11 cellular contexts compared by ENCODE assay signal in genomic region chr11:59776210-59777066, GRCh38. TPM values are rescaled to one million over a fixed set of nuclear protein-coding genes. Genes with fewer than 3 reads are reported as not detected.
DNase-seq lines count a peak whose midpoint lies in the region; ATAC-seq, FAIRE-seq and TF ChIP-seq lines count a peak whose summit lies in the region.
"Had no signal": no experiment of that assay in that cellular context is flagged by ENCODE, and none has a peak within 500 bp of the region (broad histone marks: within the 10 kb centered on the region; RNA-seq: fewer than 3 reads in every experiment).

No MANE protein-coding gene starts in this region.

- H3K9me3 ChIP-seq in mucosa of descending colon, result no peaks in the 10 kb centered on the region
- H3K9me3 ChIP-seq in gastroesophageal sphincter, result no peaks in the 10 kb centered on the region

- TF ChIP-seq EP300 in Ishikawa (IDR thresholded peaks at IDR 0.05; ENCODE audit: borderline replicate concordance), result no peak
- no peak for TF ChIP-seq EP300 in gastroesophageal sphincter (IDR thresholded peaks at IDR 0.05)

- TF ChIP-seq RAD21 in Ishikawa (IDR thresholded peaks at IDR 0.05; ENCODE audit: low read depth), result no peak

- peaks cover 54% of the 10 kb centered on the region for H3K4me1 Mint-ChIP-seq in Calu3 (ENCODE audit: low read depth, unreplicated experiment)

- no peak for TF ChIP-seq CTCF in Calu3 (IDR thresholded peaks at IDR 0.05; ENCODE audit: unreplicated experiment)
- no peak for TF ChIP-seq CTCF in bronchial epithelial cell (IDR thresholded peaks at IDR 0.05; ENCODE audit: insufficient read depth, low read length, severe bottlenecking)
- TF ChIP-seq CTCF in mucosa of descending colon (IDR thresholded peaks at IDR 0.05), result no peak
- no peak for TF ChIP-seq CTCF in gastroesophageal sphincter (IDR thresholded peaks at IDR 0.05)
- TF ChIP-seq CTCF in GM13976 (IDR thresholded peaks at IDR 0.05; ENCODE audit: borderline replicate concordance, control extremely low read depth, extremely low read depth, insufficient read depth, missing control alignments), result no peak

- peak; percentile 82 for ATAC-seq in mucosa of descending colon
- ATAC-seq in gastroesophageal sphincter, result no peak
- no peak for ATAC-seq in HG03565 (IDR thresholded peaks at IDR 0.05; ENCODE audit: unreplicated experiment)

- 90 to 94% methylated on average over 4 to 5 of the region's 5 CpGs for WGBS in gastroesophageal sphincter (ENCODE audit: low coverage in 1 of 2), 2 donors

- intact Hi-C loops in Calu3 (cut with micrococcal nuclease; ENCODE audit: unreplicated experiment) (loop anchor here (2.0 kb wide), 1 partner anchor 20 kb away; no protein-coding TSS in a partner anchor), mucosa of descending colon (cut with DNase I, micrococcal nuclease) (no loop called here)

- H3K36me3 ChIP-seq in bronchial epithelial cell (ENCODE audit: control insufficient read depth, insufficient read depth, low read length) (peaks cover 3% of the 10 kb centered on the region), mucosa of descending colon (ENCODE audit: low read depth) (peaks cover 3% of the 10 kb centered on the region), gastroesophageal sphincter (peaks cover 0 to 65% of the 10 kb centered on the region in 2 donors)

- peak overlapping the region; percentile 50 for H3K4me3 Mint-ChIP-seq in Calu3 (ENCODE audit: low read depth, unreplicated experiment)
- H3K4me3 Mint-ChIP-seq: central memory CD8-positive, alpha-beta T cell had no signal

- no TSS peak for BruUV-seq in Calu3 (replicated peaks; lab: Mats Ljungman, UMichigan)

- H3K9me3 Mint-ChIP-seq in Calu3 (ENCODE audit: low read depth, unreplicated experiment), result no peaks in the 10 kb centered on the region
- H3K9me3 Mint-ChIP-seq: central memory CD8-positive, alpha-beta T cell had no signal

- H3K27me3 Mint-ChIP-seq in Calu3 (ENCODE audit: unreplicated experiment), result no peaks in the 10 kb centered on the region

- TF ChIP-seq POLR2A in gastroesophageal sphincter (IDR thresholded peaks at IDR 0.05), result no peak

- CTCF ChIA-PET in Calu3 (lab: Charles Lee), result interaction anchor here (1.1 to 3.1 kb wide), 5 partner anchors 10 to 26 kb away, joined by 4 to 12 read pairs (median 6); partner anchors contain the start of gene STX3

- H3K36me3 Mint-ChIP-seq in Calu3 (ENCODE audit: insufficient read depth, unreplicated experiment), result peaks cover 53% of the 10 kb centered on the region

- H3K4me1 ChIP-seq in mucosa of descending colon (ENCODE audit: low read depth) (peaks cover 18% of the 10 kb centered on the region), gastroesophageal sphincter (peaks cover 0 to 7% (median 0%) of the 10 kb centered on the region in 3 donors)

- in situ Hi-C loops in GM13976 (cut with MboI; ENCODE audit: low sequenced_read_pairs, unreplicated experiment), result no loop called here

- peak overlapping the region; percentile 71 for H3K27ac Mint-ChIP-seq in Calu3 (ENCODE audit: unreplicated experiment)

- H3K4me3 ChIP-seq in bronchial epithelial cell (ENCODE audit: low read depth, low read length) (no peak overlapping the region), mucosa of descending colon (no peak overlapping the region), gastroesophageal sphincter (no peak overlapping the region)

- H3K27me3 ChIP-seq in bronchial epithelial cell (ENCODE audit: control insufficient read depth, insufficient read depth, low read length), result no peaks in the 10 kb centered on the region
- no peaks in the 10 kb centered on the region for H3K27me3 ChIP-seq in gastroesophageal sphincter

- no peak overlapping the region for H3K27ac ChIP-seq in gastroesophageal sphincter

- DNase-seq in Calu3, result peak; percentile 58
- peak; percentile 99 for DNase-seq in bronchial epithelial cell (ENCODE audit: low read depth)
- peak in 1 of 3 donors; percentile 57 for DNase-seq in mucosa of descending colon
- no peak for DNase-seq in NCI-H1092 (lab: John Stamatoyannopoulos, UW)
- no peak for DNase-seq in GM13976 (ENCODE audit: low spot score)
- DNase-seq: DND-41, retina had no signal

- no peak for FAIRE-seq in bronchial epithelial cell (lab: Jason Lieb, UNC)

TF ChIP-seq in Ishikawa, 13 proteins besides CTCF, POLR2A, EP300 and RAD21:
- TF ChIP-seq CEBPB (IDR thresholded peaks at IDR 0.05) (no peak), TAF1 (IDR thresholded peaks at IDR 0.05; ENCODE audit: low read depth) (no peak), CREB1 (IDR thresholded peaks at IDR 0.05; ENCODE audit: low read depth) (no peak), YY1 (IDR thresholded peaks at IDR 0.05; ENCODE audit: low read depth) (no peak), NFIC (IDR thresholded peaks at IDR 0.05) (peak; percentile 79), TCF12 (IDR thresholded peaks at IDR 0.05; ENCODE audit: low read depth) (peak; percentile 26; the same call in 1 of the 2 replicates), TEAD4 (IDR thresholded peaks at IDR 0.05) (0 out of 2 replicates have a peak, but pooled peaks have one; percentile 37), EGR1 (IDR thresholded peaks at IDR 0.05) (no peak), FOXM1 (IDR thresholded peaks at IDR 0.05; ENCODE audit: borderline replicate concordance, low read depth) (no peak)
- TF ChIP-seq, protein P1, sequence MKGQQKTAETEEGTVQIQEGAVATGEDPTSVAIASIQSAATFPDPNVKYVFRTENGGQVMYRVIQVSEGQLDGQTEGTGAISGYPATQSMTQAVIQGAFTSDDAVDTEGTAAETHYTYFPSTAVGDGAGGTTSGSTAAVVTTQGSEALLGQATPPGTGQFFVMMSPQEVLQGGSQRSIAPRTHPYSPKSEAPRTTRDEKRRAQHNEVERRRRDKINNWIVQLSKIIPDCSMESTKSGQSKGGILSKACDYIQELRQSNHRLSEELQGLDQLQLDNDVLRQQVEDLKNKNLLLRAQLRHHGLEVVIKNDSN (IDR thresholded peaks at IDR 0.05), result no peak

RNA-seq across cellular contexts. Expression of gene STX3, which starts 21.3 kb away (rescaled TPM):
- total RNA-seq in Calu3 (2022) (50.1 and 56.9 TPM in 2 replicates), bronchial epithelial cell (53.3 and 53.4 TPM in 2 replicates), mucosa of descending colon (100 to 1,000 TPM in 1 of 3 donors, 10 to 100 TPM in 2; 69.5 to 129 (median 96.1) TPM), gastroesophageal sphincter (10 to 100 TPM; 16.6 to 27.1 (median 24.6) TPM)

RNA-seq across cellular contexts. Expression of gene MRPL16, which starts 34.1 kb away (rescaled TPM):
- total RNA-seq in Calu3 (2022), result 49.8 and 51.2 TPM in 2 replicates
- 17.4 and 23.3 TPM in 2 replicates for total RNA-seq in bronchial epithelial cell
- 10 to 100 TPM; 38.8 to 54.3 (median 51.5) TPM for total RNA-seq in mucosa of descending colon
- 10 to 100 TPM; 46.2 to 69.0 (median 49.4) TPM for total RNA-seq in gastroesophageal sphincter

Comparison
In these comparisons a context has a peak if more than half of its experiments do, and no peak if none do; other contexts are left out.
1. DNase-seq: peak in Calu3 (single experiment) and bronchial epithelial cell (single experiment); none in NCI-H1092 (single experiment) and GM13976 (single experiment).